In the genomic region with DNA sequence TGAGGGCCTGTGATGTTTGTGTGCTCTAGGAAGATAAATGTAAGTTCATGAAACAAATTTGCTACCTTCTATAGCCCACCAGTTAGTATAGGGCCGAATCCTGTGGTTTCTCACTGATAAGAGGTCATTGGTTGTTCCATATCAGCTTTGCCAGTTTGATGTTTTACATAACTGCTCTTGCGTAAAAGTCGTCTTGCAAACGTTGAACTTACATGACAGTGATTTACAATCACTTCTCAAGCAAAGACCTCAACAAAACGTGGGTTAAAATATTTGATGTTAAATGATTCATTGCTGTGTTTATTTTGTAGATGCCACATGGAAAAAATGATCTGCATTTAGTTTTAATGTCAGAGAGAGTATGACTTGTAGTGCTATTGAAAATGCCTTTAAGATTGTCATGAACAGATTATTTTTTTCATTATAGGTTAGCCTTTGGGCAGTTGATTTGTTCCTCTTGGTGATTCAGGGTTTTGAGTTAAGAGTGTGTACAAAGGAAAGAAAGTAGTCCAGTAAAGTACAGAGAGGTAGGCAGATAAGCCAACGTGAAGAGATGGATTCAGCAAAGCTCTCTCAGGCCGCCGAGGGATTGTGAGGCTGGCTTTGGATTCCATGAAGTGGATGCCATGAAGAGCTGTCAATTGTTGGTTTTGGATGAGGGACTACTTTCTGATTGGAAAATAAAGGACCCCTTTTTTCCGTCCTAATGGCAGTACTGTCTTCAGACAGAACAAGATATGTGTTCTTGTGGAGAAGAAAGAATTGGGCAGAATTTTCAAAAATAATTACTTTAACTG, we compare ENCODE assay signal across 8 cellular contexts. TPM values are rescaled to one million over a fixed set of nuclear protein-coding genes. Genes with fewer than 3 reads are reported as not detected.
DNase-seq lines count a peak whose midpoint lies in the region; ATAC-seq and TF ChIP-seq lines count a peak whose summit lies in the region.

No MANE protein-coding gene starts in this region.

- intact Hi-C loops in heart right ventricle (cut with DNase I), result loop anchor here in 1 of 10 donors (10.0 kb wide), 1 partner anchor 56 kb away; no protein-coding TSS in a partner anchor
- intact Hi-C loops in Right ventricle myocardium superior (cut with DNase I), result no loop called here

- peak overlapping the region; percentile 100 for H3K27ac Mint-ChIP-seq in activated naive CD8-positive, alpha-beta T cell

- no peak for TF ChIP-seq CTCF in heart right ventricle (IDR thresholded peaks at IDR 0.05)
- TF ChIP-seq CTCF in kidney epithelial cell (IDR thresholded peaks at IDR 0.05; ENCODE audit: insufficient read depth, low read length, poor library complexity, severe bottlenecking), result no peak

- H3K27me3 Mint-ChIP-seq in activated naive CD8-positive, alpha-beta T cell, result no peaks in the 10 kb centered on the region

- H3K9me3 ChIP-seq in heart right ventricle, result no peaks in the 10 kb centered on the region
- H3K9me3 ChIP-seq in thymus (ENCODE audit: control insufficient read depth), result no peaks in the 10 kb centered on the region

- peaks cover 0 to 64% (median 30%) of the 10 kb centered on the region in 9 donors for H3K36me3 ChIP-seq in heart right ventricle
- no peaks in the 10 kb centered on the region for H3K36me3 ChIP-seq in kidney epithelial cell (ENCODE audit: control insufficient read depth, insufficient read depth, low read length)
- H3K36me3 ChIP-seq in thymus (ENCODE audit: control insufficient read depth, insufficient read depth), result peaks cover 8% of the 10 kb centered on the region

- no peak for ATAC-seq in heart right ventricle
- ATAC-seq in Right ventricle myocardium superior (ENCODE audit: poor library complexity), result no peak
- ATAC-seq in HG03520 (IDR thresholded peaks at IDR 0.05; ENCODE audit: unreplicated experiment), result no peak

- H3K4me3 Mint-ChIP-seq in activated naive CD8-positive, alpha-beta T cell, result peak overlapping the region; percentile 95

- H3K27ac ChIP-seq in heart right ventricle, result peak overlapping the region in 7 of 10 donors; percentile 8 to 100 (median 99)
- no peak overlapping the region for H3K27ac ChIP-seq in thymus (ENCODE audit: low read depth)

- peaks cover 73% of the 10 kb centered on the region for H3K4me1 Mint-ChIP-seq in activated naive CD8-positive, alpha-beta T cell (ENCODE audit: low read depth)

- peak overlapping the region in 9 of 10 donors; percentile 71 to 98 (median 84) for H3K4me3 ChIP-seq in heart right ventricle
- peak overlapping the region; percentile 76 for H3K4me3 ChIP-seq in kidney epithelial cell (ENCODE audit: low read depth, low read length)
- H3K4me3 ChIP-seq in thymus (ENCODE audit: low read length), result peak overlapping the region; percentile 98

- WGBS in heart right ventricle, 2 donors, result 15 to 16% methylated on average over 9 of the region's 9 CpGs
- 47% methylated on average over 9 of the region's 9 CpGs for WGBS in thymus

- H3K27me3 ChIP-seq in heart right ventricle (no peaks in the 10 kb centered on the region), kidney epithelial cell (ENCODE audit: control insufficient read depth, insufficient read depth, low read length) (no peaks in the 10 kb centered on the region), thymus (ENCODE audit: control insufficient read depth, insufficient read depth) (no peaks in the 10 kb centered on the region)

- DNase-seq in heart right ventricle, result no peak
- no peak for DNase-seq in Right ventricle myocardium superior
- DNase-seq in kidney epithelial cell (ENCODE audit: low read depth), result no peak
- DNase-seq in GM19238 (ENCODE audit: insufficient read length, low spot score), result no peak
- no peak for DNase-seq in ecto neural progenitor cell (ENCODE audit: low spot score)

- no peaks in the 10 kb centered on the region for H3K9me3 Mint-ChIP-seq in activated naive CD8-positive, alpha-beta T cell (ENCODE audit: low read depth)

- H3K4me1 ChIP-seq in heart right ventricle (peaks cover 13 to 86% (median 69%) of the 10 kb centered on the region in 9 donors), thymus (ENCODE audit: control insufficient read depth, insufficient read depth, low read length) (peaks cover 28% of the 10 kb centered on the region)

- peaks cover 26% of the 10 kb centered on the region for H3K36me3 Mint-ChIP-seq in activated naive CD8-positive, alpha-beta T cell

RNA-seq across cellular contexts. Expression of gene EWSR1, which starts 2.6 kb away (rescaled TPM):
- total RNA-seq in heart right ventricle (100 to 1,000 TPM; 131 to 153 (median 139) TPM), Right ventricle myocardium superior (108 TPM), kidney epithelial cell (189 and 205 TPM in 2 replicates)
- polyA plus RNA-seq in heart right ventricle (100 to 1,000 TPM; 105 to 115 TPM), thymus (175 TPM)

RNA-seq across cellular contexts. Expression of gene RHBDD3, which starts 2.9 kb away (rescaled TPM):
- 10 to 100 TPM in 9 of 10 donors, 1 to 10 TPM in 1; 7.0 to 18.0 (median 12.2) TPM for total RNA-seq in heart right ventricle
- 10 to 100 TPM; 17.3 to 25.8 TPM for polyA plus RNA-seq in heart right ventricle
- total RNA-seq in Right ventricle myocardium superior, result 11.7 TPM
- total RNA-seq in kidney epithelial cell, result 51.8 and 59.6 TPM in 2 replicates
- polyA plus RNA-seq in thymus, result 31.1 TPM

RNA-seq across cellular contexts. Expression of gene GAS2L1, which starts 35.8 kb away (rescaled TPM):
- 10 to 100 TPM; 10.9 to 35.4 (median 13.6) TPM for total RNA-seq in heart right ventricle
- 10 to 100 TPM; 29.6 to 45.0 TPM for polyA plus RNA-seq in heart right ventricle
- 24.4 TPM for total RNA-seq in Right ventricle myocardium superior
- total RNA-seq in kidney epithelial cell, result 8.9 and 10.3 TPM in 2 replicates
- polyA plus RNA-seq in thymus, result 6.0 TPM

RNA-seq across cellular contexts. Expression of gene RASL10A, which starts 44.8 kb away (rescaled TPM):
- total RNA-seq in heart right ventricle (1 to 10 TPM in 8 of 10 donors, under 1 TPM in 2; 0.87 to 4.3 (median 1.6) TPM), Right ventricle myocardium superior (1.3 TPM), kidney epithelial cell (0.33 TPM in 1 of 2 replicates, not detected in the other)
- polyA plus RNA-seq in heart right ventricle (1 to 10 TPM; 3.1 to 3.8 TPM), thymus (7.8 TPM)
